1 cellular context compared by ENCODE assay signal in the genomic region with DNA sequence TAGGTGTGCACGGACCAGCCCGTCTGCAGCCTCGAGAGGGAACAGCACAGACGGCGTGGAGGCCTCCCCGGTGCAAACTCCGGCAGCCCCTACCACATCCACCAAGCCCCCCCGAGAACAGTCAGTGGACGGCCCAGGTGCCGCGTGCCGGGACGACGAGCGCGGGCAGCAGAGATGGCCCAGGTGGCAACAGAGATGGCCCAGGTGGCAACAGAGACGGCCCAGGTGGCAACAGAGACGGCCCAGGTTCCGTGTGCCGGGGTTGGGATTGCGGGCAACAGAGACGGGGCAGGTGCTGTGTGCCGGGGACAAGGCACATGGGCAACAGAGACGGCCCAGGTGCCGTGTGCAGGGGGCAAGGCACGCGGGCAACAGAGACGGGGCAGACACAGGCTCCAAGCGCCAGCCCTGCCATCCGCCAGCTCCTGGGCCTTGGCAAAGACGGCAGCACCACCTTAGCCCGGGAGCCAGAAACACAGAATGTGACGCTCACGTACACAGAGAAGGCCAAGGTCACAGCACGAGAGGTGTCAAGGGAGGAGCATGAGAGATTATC.
TF ChIP-seq lines count a peak whose summit lies in the region.

No MANE protein-coding gene starts in this region.

TF ChIP-seq in HepG2, 621 proteins besides CTCF, POLR2A, EP300 and RAD21:
- no peak for TF ChIP-seq GZF1 (CRISPR knock-in tag; IDR thresholded peaks at IDR 0.05)
- no peak for TF ChIP-seq DNMT3B (CRISPR knock-in tag; conservative IDR thresholded peaks at IDR 0.05)
- TF ChIP-seq, protein P1, sequence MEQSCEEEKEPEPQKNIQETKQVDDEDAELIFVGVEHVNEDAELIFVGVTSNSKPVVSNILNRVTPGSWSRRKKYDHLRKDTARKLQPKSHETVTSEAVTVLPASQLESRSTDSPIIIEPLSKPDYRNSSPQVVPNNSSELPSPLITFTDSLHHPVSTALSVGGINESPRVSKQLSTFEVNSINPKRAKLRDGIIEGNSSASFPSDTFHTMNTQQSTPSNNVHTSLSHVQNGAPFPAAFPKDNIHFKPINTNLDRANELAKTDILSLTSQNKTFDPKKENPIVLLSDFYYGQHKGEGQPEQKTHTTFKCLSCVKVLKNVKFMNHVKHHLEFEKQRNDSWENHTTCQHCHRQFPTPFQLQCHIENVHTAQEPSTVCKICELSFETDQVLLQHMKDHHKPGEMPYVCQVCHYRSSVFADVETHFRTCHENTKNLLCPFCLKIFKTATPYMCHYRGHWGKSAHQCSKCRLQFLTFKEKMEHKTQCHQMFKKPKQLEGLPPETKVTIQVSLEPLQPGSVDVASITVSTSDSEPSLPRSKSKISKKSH (CRISPR knock-in tag; IDR thresholded peaks at IDR 0.05; ENCODE audit: borderline replicate concordance), result no peak
- TF ChIP-seq KDM1A (CRISPR knock-in tag; IDR thresholded peaks at IDR 0.05), result no peak
- no peak for TF ChIP-seq ZNF674 (CRISPR knock-in tag; IDR thresholded peaks at IDR 0.05; ENCODE audit: low read depth)
- TF ChIP-seq TOE1 (CRISPR knock-in tag; IDR thresholded peaks at IDR 0.05), result no peak
- TF ChIP-seq, protein P2, sequence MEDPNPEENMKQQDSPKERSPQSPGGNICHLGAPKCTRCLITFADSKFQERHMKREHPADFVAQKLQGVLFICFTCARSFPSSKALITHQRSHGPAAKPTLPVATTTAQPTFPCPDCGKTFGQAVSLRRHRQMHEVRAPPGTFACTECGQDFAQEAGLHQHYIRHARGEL (CRISPR knock-in tag; IDR thresholded peaks at IDR 0.05), result no peak
- no peak for TF ChIP-seq NONO (IDR thresholded peaks at IDR 0.05)
- TF ChIP-seq NONO (CRISPR knock-in tag; conservative IDR thresholded peaks at IDR 0.05), result no peak
- TF ChIP-seq, protein P3, sequence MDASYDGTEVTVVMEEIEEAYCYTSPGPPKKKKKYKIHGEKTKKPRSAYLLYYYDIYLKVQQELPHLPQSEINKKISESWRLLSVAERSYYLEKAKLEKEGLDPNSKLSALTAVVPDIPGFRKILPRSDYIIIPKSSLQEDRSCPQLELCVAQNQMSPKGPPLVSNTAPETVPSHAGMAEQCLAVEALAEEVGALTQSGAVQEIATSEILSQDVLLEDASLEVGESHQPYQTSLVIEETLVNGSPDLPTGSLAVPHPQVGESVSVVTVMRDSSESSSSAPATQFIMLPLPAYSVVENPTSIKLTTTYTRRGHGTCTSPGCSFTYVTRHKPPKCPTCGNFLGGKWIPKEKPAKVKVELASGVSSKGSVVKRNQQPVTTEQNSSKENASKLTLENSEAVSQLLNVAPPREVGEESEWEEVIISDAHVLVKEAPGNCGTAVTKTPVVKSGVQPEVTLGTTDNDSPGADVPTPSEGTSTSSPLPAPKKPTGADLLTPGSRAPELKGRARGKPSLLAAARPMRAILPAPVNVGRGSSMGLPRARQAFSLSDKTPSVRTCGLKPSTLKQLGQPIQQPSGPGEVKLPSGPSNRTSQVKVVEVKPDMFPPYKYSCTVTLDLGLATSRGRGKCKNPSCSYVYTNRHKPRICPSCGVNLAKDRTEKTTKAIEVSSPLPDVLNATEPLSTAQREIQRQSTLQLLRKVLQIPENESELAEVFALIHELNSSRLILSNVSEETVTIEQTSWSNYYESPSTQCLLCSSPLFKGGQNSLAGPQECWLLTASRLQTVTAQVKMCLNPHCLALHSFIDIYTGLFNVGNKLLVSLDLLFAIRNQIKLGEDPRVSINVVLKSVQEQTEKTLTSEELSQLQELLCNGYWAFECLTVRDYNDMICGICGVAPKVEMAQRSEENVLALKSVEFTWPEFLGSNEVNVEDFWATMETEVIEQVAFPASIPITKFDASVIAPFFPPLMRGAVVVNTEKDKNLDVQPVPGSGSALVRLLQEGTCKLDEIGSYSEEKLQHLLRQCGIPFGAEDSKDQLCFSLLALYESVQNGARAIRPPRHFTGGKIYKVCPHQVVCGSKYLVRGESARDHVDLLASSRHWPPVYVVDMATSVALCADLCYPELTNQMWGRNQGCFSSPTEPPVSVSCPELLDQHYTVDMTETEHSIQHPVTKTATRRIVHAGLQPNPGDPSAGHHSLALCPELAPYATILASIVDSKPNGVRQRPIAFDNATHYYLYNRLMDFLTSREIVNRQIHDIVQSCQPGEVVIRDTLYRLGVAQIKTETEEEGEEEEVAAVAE (CRISPR knock-in tag; IDR thresholded peaks at IDR 0.05; ENCODE audit: borderline replicate concordance), result no peak
- TF ChIP-seq, protein P4, sequence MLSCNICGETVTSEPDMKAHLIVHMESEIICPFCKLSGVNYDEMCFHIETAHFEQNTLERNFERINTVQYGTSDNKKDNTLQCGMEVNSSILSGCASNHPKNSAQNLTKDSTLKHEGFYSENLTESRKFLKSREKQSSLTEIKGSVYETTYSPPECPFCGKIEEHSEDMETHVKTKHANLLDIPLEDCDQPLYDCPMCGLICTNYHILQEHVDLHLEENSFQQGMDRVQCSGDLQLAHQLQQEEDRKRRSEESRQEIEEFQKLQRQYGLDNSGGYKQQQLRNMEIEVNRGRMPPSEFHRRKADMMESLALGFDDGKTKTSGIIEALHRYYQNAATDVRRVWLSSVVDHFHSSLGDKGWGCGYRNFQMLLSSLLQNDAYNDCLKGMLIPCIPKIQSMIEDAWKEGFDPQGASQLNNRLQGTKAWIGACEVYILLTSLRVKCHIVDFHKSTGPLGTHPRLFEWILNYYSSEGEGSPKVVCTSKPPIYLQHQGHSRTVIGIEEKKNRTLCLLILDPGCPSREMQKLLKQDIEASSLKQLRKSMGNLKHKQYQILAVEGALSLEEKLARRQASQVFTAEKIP (CRISPR knock-in tag; IDR thresholded peaks at IDR 0.05; ENCODE audit: borderline replicate concordance), result no peak
- no peak for TF ChIP-seq ZNF841 (CRISPR knock-in tag; IDR thresholded peaks at IDR 0.05; ENCODE audit: borderline replicate concordance)
- no peak for TF ChIP-seq DNMT1 (CRISPR knock-in tag; IDR thresholded peaks at IDR 0.05)
- no peak for TF ChIP-seq ZNF652 (CRISPR knock-in tag; IDR thresholded peaks at IDR 0.05; ENCODE audit: borderline replicate concordance, low read depth)
- TF ChIP-seq FOSL2 (CRISPR knock-in tag; IDR thresholded peaks at IDR 0.05), result no peak
